13 cellular contexts compared by ENCODE assay signal in genomic region chr6:109322825-109323580, GRCh38. TPM values are rescaled to one million over a fixed set of nuclear protein-coding genes. Genes with fewer than 3 reads are reported as not detected.
A peak's percentile ranks its signal among the peaks of the same experiment; 100 is the strongest.
DNase-seq lines count a peak whose midpoint lies in the region; ATAC-seq, FAIRE-seq and TF ChIP-seq lines count a peak whose summit lies in the region.
"Had no signal": no experiment of that assay in that cellular context is flagged by ENCODE, and none has a peak within 500 bp of the region (broad histone marks: within the 10 kb centered on the region; RNA-seq: fewer than 3 reads in every experiment).

No MANE protein-coding gene starts in this region.

- H3K4me3 ChIP-seq in DND-41 (ENCODE audit: low read depth in 1 of 2, low read length in 2 of 2): no peak overlapping the region
- no peak overlapping the region for H3K4me3 ChIP-seq in GM23338
- H3K4me3 ChIP-seq in stomach: no peak overlapping the region
- H3K4me3 ChIP-seq: pancreas, SK-N-MC had no signal

- no peaks in the 10 kb centered on the region for H3K27me3 Mint-ChIP-seq in GM23338 (ENCODE audit: insufficient read depth, low read depth, poor library complexity)

- no peak overlapping the region for H3K9ac ChIP-seq in DND-41 (ENCODE audit: low read depth, low read length)

- no peak overlapping the region for H3K27ac Mint-ChIP-seq in GM23338

- H3K27ac ChIP-seq in DND-41 (ENCODE audit: low read length): no peak overlapping the region
- no peak overlapping the region for H3K27ac ChIP-seq in GM23338 (ENCODE audit: low read depth)
- H3K27ac ChIP-seq in stomach: no peak overlapping the region
- H3K27ac ChIP-seq: pancreas, SK-N-MC had no signal

- H4K20me1 ChIP-seq in DND-41 (ENCODE audit: insufficient read depth, low read length): no peaks in the 10 kb centered on the region
- H4K20me1 ChIP-seq in GM23338 (replicated peaks; ENCODE audit: insufficient read depth): no peaks in the 10 kb centered on the region

- no peaks in the 10 kb centered on the region for H3K36me3 Mint-ChIP-seq in GM23338 (ENCODE audit: low read depth)
- H3K36me3 Mint-ChIP-seq: CD4-positive, CD25-positive, alpha-beta regulatory T cell had no signal

- no peak overlapping the region for H3K4me2 ChIP-seq in DND-41 (ENCODE audit: insufficient read depth, low read length)
- no peak overlapping the region for H3K4me2 ChIP-seq in GM23338

- H3K4me1 ChIP-seq in DND-41 (ENCODE audit: insufficient read depth, low read length) (peaks cover 6% of the 10 kb centered on the region; the same call in 1 of the 2 replicates), GM23338 (ENCODE audit: insufficient read depth) (peaks cover 3% of the 10 kb centered on the region; the same call in 1 of the 2 replicates), stomach (peaks cover 0 to 14% (median 9%) of the 10 kb centered on the region in 4 donors)
- H3K4me1 ChIP-seq: pancreas had no signal

- 77 to 90% (median 83%) methylated on average over 6 of the region's 6 CpGs for WGBS in stomach, 5 donors

- H3K9me2 ChIP-seq in GM23338 (ENCODE audit: insufficient read depth): no peaks in the 10 kb centered on the region

- no peaks in the 10 kb centered on the region for H3K27me3 ChIP-seq in DND-41 (ENCODE audit: insufficient read depth, low read length, poor library complexity)
- H3K27me3 ChIP-seq in GM23338 (ENCODE audit: insufficient read depth): no peaks in the 10 kb centered on the region
- no peaks in the 10 kb centered on the region for H3K27me3 ChIP-seq in stomach
- H3K27me3 ChIP-seq: pancreas had no signal

- H3F3A ChIP-seq in GM23338 (replicated peaks; ENCODE audit: low read depth): no peaks in the 10 kb centered on the region

- H3K9me3 ChIP-seq in DND-41 (ENCODE audit: insufficient read depth, low read length, severe bottlenecking): no peaks in the 10 kb centered on the region
- H3K9me3 ChIP-seq in stomach: no peaks in the 10 kb centered on the region
- H3K9me3 ChIP-seq: pancreas had no signal

- intact Hi-C loops in stomach (cut with DNase I; ENCODE audit: low total_unique reads): no loop called here

- no peak overlapping the region for H3K4me3 Mint-ChIP-seq in GM23338
- H3K4me3 Mint-ChIP-seq: CD4-positive, CD25-positive, alpha-beta regulatory T cell had no signal

- H3K36me3 ChIP-seq in DND-41 (ENCODE audit: insufficient read depth, low read length) (no peaks in the 10 kb centered on the region), GM23338 (ENCODE audit: insufficient read depth) (no peaks in the 10 kb centered on the region), stomach (no peaks in the 10 kb centered on the region)
- H3K36me3 ChIP-seq: pancreas had no signal

- DNase-seq in DND-41 (peak; percentile 9), GM23338 (ENCODE audit: low spot score) (no peak), UCSD-AML1 (lab: John Stamatoyannopoulos, UW; ENCODE audit: unreplicated experiment) (peak; percentile 73), lung microvascular endothelial cell (ENCODE audit: low read depth in 2 of 2) (peak; percentile 32 to 44), SK-N-DZ (ENCODE audit: low spot score) (no peak), stomach (no peak), RCC 7860 (ENCODE audit: low spot score) (no peak)
- DNase-seq: activated T-cell treated with anti-CD3 and anti-CD28 coated beads, Interleukin-2, amount 50 U/mL, for 1 hour; CD4-positive, CD25-positive, alpha-beta regulatory T cell had no signal

- no peak for TF ChIP-seq EP300 in stomach (IDR thresholded peaks at IDR 0.05)

- peaks cover 3% of the 10 kb centered on the region; the same call in 1 of the 3 replicates for H3K4me1 Mint-ChIP-seq in GM23338

- FAIRE-seq in RCC 7860 (lab: Jason Lieb, UNC): no peak
- FAIRE-seq: colon, pancreas had no signal

- TF ChIP-seq CTCF in DND-41 (IDR thresholded peaks at IDR 0.05; ENCODE audit: borderline replicate concordance, extremely low read depth, low read length, poor library complexity, severe bottlenecking): no peak
- TF ChIP-seq CTCF in GM23338 (conservative IDR thresholded peaks at IDR 0.05; ENCODE audit: low read depth in 2 of 2): no peak
- no peak for TF ChIP-seq CTCF in stomach (IDR thresholded peaks at IDR 0.05)

- no peaks in the 10 kb centered on the region for H3K79me2 ChIP-seq in DND-41 (ENCODE audit: insufficient read depth, low read length)
- H3K79me2 ChIP-seq in GM23338 (replicated peaks; ENCODE audit: insufficient read depth): no peaks in the 10 kb centered on the region

- no peaks in the 10 kb centered on the region for H3K9me3 Mint-ChIP-seq in GM23338

- ATAC-seq in DND-41 (ENCODE audit: insufficient read depth, low read depth) (peak; percentile 55; the same call in 2 of the 3 replicates), GM23338 (no peak), HG03108 (IDR thresholded peaks at IDR 0.05; ENCODE audit: unreplicated experiment) (no peak)

- peak overlapping the region; percentile 19; the same call in 1 of the 2 replicates for H2AFZ ChIP-seq in DND-41 (ENCODE audit: low read depth, low read length)
- peak overlapping the region; percentile 66; the same call in 1 of the 2 replicates for H2AFZ ChIP-seq in GM23338

- no peak for TF ChIP-seq POLR2A in stomach (IDR thresholded peaks at IDR 0.05)

TF ChIP-seq in GM23338, 12 proteins besides CTCF, POLR2A, EP300 and RAD21:
- no peak for TF ChIP-seq STAT1 (IDR thresholded peaks at IDR 0.05; ENCODE audit: unreplicated experiment)
- no peak for TF ChIP-seq ZNF331 (CRISPR knock-in tag; IDR thresholded peaks at IDR 0.05; ENCODE audit: low read depth)
- TF ChIP-seq, protein P1, sequence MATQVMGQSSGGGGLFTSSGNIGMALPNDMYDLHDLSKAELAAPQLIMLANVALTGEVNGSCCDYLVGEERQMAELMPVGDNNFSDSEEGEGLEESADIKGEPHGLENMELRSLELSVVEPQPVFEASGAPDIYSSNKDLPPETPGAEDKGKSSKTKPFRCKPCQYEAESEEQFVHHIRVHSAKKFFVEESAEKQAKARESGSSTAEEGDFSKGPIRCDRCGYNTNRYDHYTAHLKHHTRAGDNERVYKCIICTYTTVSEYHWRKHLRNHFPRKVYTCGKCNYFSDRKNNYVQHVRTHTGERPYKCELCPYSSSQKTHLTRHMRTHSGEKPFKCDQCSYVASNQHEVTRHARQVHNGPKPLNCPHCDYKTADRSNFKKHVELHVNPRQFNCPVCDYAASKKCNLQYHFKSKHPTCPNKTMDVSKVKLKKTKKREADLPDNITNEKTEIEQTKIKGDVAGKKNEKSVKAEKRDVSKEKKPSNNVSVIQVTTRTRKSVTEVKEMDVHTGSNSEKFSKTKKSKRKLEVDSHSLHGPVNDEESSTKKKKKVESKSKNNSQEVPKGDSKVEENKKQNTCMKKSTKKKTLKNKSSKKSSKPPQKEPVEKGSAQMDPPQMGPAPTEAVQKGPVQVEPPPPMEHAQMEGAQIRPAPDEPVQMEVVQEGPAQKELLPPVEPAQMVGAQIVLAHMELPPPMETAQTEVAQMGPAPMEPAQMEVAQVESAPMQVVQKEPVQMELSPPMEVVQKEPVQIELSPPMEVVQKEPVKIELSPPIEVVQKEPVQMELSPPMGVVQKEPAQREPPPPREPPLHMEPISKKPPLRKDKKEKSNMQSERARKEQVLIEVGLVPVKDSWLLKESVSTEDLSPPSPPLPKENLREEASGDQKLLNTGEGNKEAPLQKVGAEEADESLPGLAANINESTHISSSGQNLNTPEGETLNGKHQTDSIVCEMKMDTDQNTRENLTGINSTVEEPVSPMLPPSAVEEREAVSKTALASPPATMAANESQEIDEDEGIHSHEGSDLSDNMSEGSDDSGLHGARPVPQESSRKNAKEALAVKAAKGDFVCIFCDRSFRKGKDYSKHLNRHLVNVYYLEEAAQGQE (IDR thresholded peaks at IDR 0.05; ENCODE audit: unreplicated experiment): no peak
- TF ChIP-seq POLR2AphosphoS5 (IDR thresholded peaks at IDR 0.05; ENCODE audit: low read depth): no peak
- TF ChIP-seq JUNB (IDR thresholded peaks at IDR 0.05; ENCODE audit: unreplicated experiment): no peak
- no peak for TF ChIP-seq ZNF114 (CRISPR knock-in tag; IDR thresholded peaks at IDR 0.05)
- TF ChIP-seq EZH2 (IDR thresholded peaks at IDR 0.05; ENCODE audit: low read depth, unreplicated experiment): no peak
- TF ChIP-seq, protein P2, sequence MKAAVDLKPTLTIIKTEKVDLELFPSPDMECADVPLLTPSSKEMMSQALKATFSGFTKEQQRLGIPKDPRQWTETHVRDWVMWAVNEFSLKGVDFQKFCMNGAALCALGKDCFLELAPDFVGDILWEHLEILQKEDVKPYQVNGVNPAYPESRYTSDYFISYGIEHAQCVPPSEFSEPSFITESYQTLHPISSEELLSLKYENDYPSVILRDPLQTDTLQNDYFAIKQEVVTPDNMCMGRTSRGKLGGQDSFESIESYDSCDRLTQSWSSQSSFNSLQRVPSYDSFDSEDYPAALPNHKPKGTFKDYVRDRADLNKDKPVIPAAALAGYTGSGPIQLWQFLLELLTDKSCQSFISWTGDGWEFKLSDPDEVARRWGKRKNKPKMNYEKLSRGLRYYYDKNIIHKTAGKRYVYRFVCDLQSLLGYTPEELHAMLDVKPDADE (IDR thresholded peaks at IDR 0.05): no peak
- no peak for TF ChIP-seq EZH2phosphoT487 (IDR thresholded peaks at IDR 0.05; ENCODE audit: unreplicated experiment)
- no peak for TF ChIP-seq NANOG (IDR thresholded peaks at IDR 0.05; ENCODE audit: borderline replicate concordance)
- no peak for TF ChIP-seq CREB1 (CRISPR knock-in tag; IDR thresholded peaks at IDR 0.05; ENCODE audit: low read depth)

RNA-seq across cellular contexts. Expression of gene CD164, which starts 59.3 kb away (rescaled TPM):
- total RNA-seq in GM23338 (2014; rRNA removed; shearing (Covaris generic)): 81.0 and 103 TPM in 2 replicates
- polyA plus RNA-seq in GM23338 (2016; fragmentation: Nextera tagmentation; extraction: Ambion mirVana) (64.4 and 83.8 TPM in 2 replicates), stomach (100 to 1,000 TPM in 1 of 3 donors, 10 to 100 TPM in 2; 86.5 to 104 (median 99.4) TPM)
- total RNA-seq in lung microvascular endothelial cell (107 and 122 TPM in 2 replicates), stomach (100 to 1,000 TPM in 3 of 5 donors, 10 to 100 TPM in 2; 62.4 to 453 (median 105) TPM)
- polyA plus RNA-seq in SK-N-DZ (2014; cell fraction: cytosol; rRNA removed): 109 and 119 TPM in 2 replicates
- polyA plus RNA-seq in SK-N-DZ (2014; cell fraction: nucleus; rRNA removed): 84.4 and 99.9 TPM in 2 replicates

Comparison
In these comparisons a context has a peak if more than half of its experiments do, and no peak if none do; other contexts are left out.
1. DNase-seq: peak in DND-41 (single experiment), UCSD-AML1 (single experiment) and lung microvascular endothelial cell (2 of 2); none in GM23338 (single experiment), SK-N-DZ (single experiment), stomach (single experiment) and RCC 7860 (single experiment).